Comparison of ENCODE assay signal across 8 cellular contexts in genomic region chr17:42517516-42517915, GRCh38. TPM values are rescaled to one million over a fixed set of nuclear protein-coding genes. Genes with fewer than 3 reads are reported as not detected.
DNase-seq lines count a peak whose midpoint lies in the region; ATAC-seq and TF ChIP-seq lines count a peak whose summit lies in the region.

No MANE protein-coding gene starts in this region.

- ATAC-seq in naive thymus-derived CD4-positive, alpha-beta T cell: peak; percentile 87
- no peak for ATAC-seq in GM21381 (IDR thresholded peaks at IDR 0.05; ENCODE audit: unreplicated experiment)

- peaks cover 0 to 4% (median 0%) of the 10 kb centered on the region in 5 donors for H3K27me3 Mint-ChIP-seq in naive thymus-derived CD4-positive, alpha-beta T cell

- H3K27ac Mint-ChIP-seq in naive thymus-derived CD4-positive, alpha-beta T cell: peak overlapping the region in 1 of 9 donors; percentile 12

- no peak overlapping the region for H3K4me3 ChIP-seq in BJ (ENCODE audit: low read depth, low read length)
- H3K4me3 ChIP-seq in naive thymus-derived CD4-positive, alpha-beta T cell (ENCODE audit: low read length): no peak overlapping the region

- peak; percentile 96 for TF ChIP-seq CTCF in BJ (IDR thresholded peaks at IDR 0.05; ENCODE audit: insufficient read depth, low read depth, low read length)

- DNase-seq in BJ (ENCODE audit: low read depth) (peak; percentile 57), HEK293T (ENCODE audit: extremely low spot score) (peak; percentile 88), OCI-M2 (lab: John Stamatoyannopoulos, UW; ENCODE audit: unreplicated experiment) (peak; percentile 45), activated T-cell treated with anti-CD3 and anti-CD28 coated beads for 48 hours (ENCODE audit: low read depth) (peak; percentile 70), erythroblast (lab: John Stamatoyannopoulos, UW) (peak; percentile 84 to 92)
- peak; percentile 67 to 83 (median 75) for DNase-seq in naive thymus-derived CD4-positive, alpha-beta T cell
- peak; percentile 49 to 61 for DNase-seq in stimulated activated CD8-positive, alpha-beta memory T cell treated with anti-CD3 and anti-CD28 coated beads, Interleukin-7, amount 100 ng/mL, for 48 hours (ENCODE audit: extremely low read depth in 1 of 2, low read depth in 1 of 2)

- H3K36me3 Mint-ChIP-seq in naive thymus-derived CD4-positive, alpha-beta T cell: peaks cover 0 to 13% (median 0%) of the 10 kb centered on the region in 5 donors

- no peaks in the 10 kb centered on the region for H3K9me3 ChIP-seq in naive thymus-derived CD4-positive, alpha-beta T cell (ENCODE audit: control insufficient read depth in 2 of 3, low read length in 3 of 3)

- POLR2A ChIA-PET in BJ (lab: Charles Lee) (interaction anchor here (0.5 to 3.4 kb wide), 6 partner anchors 35 to 306 kb away, joined by 3 to 31 read pairs (median 4); partner anchors contain the start of genes BECN1, CAVIN1 and STAT3), HEK293T (lab: Yijun Ruan, JAX) (interaction anchor here (0.5 to 1.7 kb wide), 3 partner anchors 19 to 129 kb away, joined by 3 to 5 read pairs (median 3); partner anchors contain the start of genes CAVIN1 and NAGLU)
- POLR2A ChIA-PET in naive thymus-derived CD4-positive, alpha-beta T cell (lab: Charles Lee): interaction anchor here (0.6 to 1.0 kb wide), 2 partner anchors 15 to 79 kb away, joined by 3 to 5 read pairs; no protein-coding TSS in a partner anchor

- no peak for TF ChIP-seq POLR2A in erythroblast (IDR thresholded peaks at IDR 0.05; ENCODE audit: low read length)

- no peak overlapping the region for H3K27ac ChIP-seq in naive thymus-derived CD4-positive, alpha-beta T cell (ENCODE audit: low read depth, low read length)

- peaks cover 8% of the 10 kb centered on the region for H3K36me3 ChIP-seq in BJ (ENCODE audit: control insufficient read depth, insufficient read depth, low read length)
- peaks cover 0 to 24% (median 5%) of the 10 kb centered on the region in 3 experiments for H3K36me3 ChIP-seq in naive thymus-derived CD4-positive, alpha-beta T cell (ENCODE audit: control insufficient read depth in 2 of 3, insufficient read depth in 3 of 3, low read length in 3 of 3)

- intact Hi-C loops in naive thymus-derived CD4-positive, alpha-beta T cell (cut with micrococcal nuclease): loop anchor here (1.0 to 2.0 kb wide), 6 partner anchors 33 to 195 kb away; no protein-coding TSS in a partner anchor

- no peaks in the 10 kb centered on the region for H3K9me3 Mint-ChIP-seq in naive thymus-derived CD4-positive, alpha-beta T cell

- peaks cover 5 to 8% (median 5%) of the 10 kb centered on the region in 7 donors for H3K4me1 Mint-ChIP-seq in naive thymus-derived CD4-positive, alpha-beta T cell

- H3K4me3 Mint-ChIP-seq in naive thymus-derived CD4-positive, alpha-beta T cell: no peak overlapping the region

- CTCF ChIA-PET in BJ (lab: Yijun Ruan, JAX) (interaction anchor here (0.6 to 7.9 kb wide), 31 partner anchors 8 to 406 kb away, joined by 3 to 90 read pairs (median 5); partner anchors contain the start of genes CAVIN1 and STAT5A), HEK293T (lab: Yijun Ruan, JAX) (interaction anchor here (0.6 to 2.8 kb wide), 12 partner anchors 10 to 452 kb away, joined by 3 to 21 read pairs (median 4); no protein-coding TSS in a partner anchor)
- CTCF ChIA-PET in naive thymus-derived CD4-positive, alpha-beta T cell (lab: Charles Lee): interaction anchor here (0.8 to 2.5 kb wide), 11 partner anchors 9 to 295 kb away, joined by 3 to 7 read pairs (median 5); no protein-coding TSS in a partner anchor

- H3K27me3 ChIP-seq in BJ (ENCODE audit: control insufficient read depth, insufficient read depth, low read length): no peaks in the 10 kb centered on the region
- H3K27me3 ChIP-seq in naive thymus-derived CD4-positive, alpha-beta T cell (ENCODE audit: control insufficient read depth in 2 of 2, insufficient read depth in 2 of 2, low read length in 2 of 2): no peaks in the 10 kb centered on the region

- no peaks in the 10 kb centered on the region for H3K4me1 ChIP-seq in naive thymus-derived CD4-positive, alpha-beta T cell (ENCODE audit: control insufficient read depth in 2 of 2, insufficient read depth in 2 of 2, low read length in 2 of 2)

TF ChIP-seq in HEK293T, 16 proteins besides CTCF, POLR2A, EP300 and RAD21:
- TF ChIP-seq CTBP1 (IDR thresholded peaks at IDR 0.05; ENCODE audit: borderline replicate concordance) (no peak), HDGF (IDR thresholded peaks at IDR 0.05; ENCODE audit: borderline replicate concordance) (no peak), SUZ12 (IDR thresholded peaks at IDR 0.05) (no peak), FOXK2 (IDR thresholded peaks at IDR 0.05) (no peak), L3MBTL2 (conservative IDR thresholded peaks at IDR 0.05) (no peak), TARDBP (IDR thresholded peaks at IDR 0.05) (no peak), NFRKB (IDR thresholded peaks at IDR 0.05) (no peak), ZNF384 (IDR thresholded peaks at IDR 0.05) (no peak), FOXA1 (IDR thresholded peaks at IDR 0.05) (no peak), ELF4 (IDR thresholded peaks at IDR 0.05) (no peak), ARNT (IDR thresholded peaks at IDR 0.05) (no peak), SP1 (IDR thresholded peaks at IDR 0.05) (no peak), LEF1 (IDR thresholded peaks at IDR 0.05; ENCODE audit: borderline replicate concordance) (no peak)
TF ChIP-seq in HEK293T: peak in this region for 0.

RNA-seq across cellular contexts. Expression of gene NAGLU, which starts 18.5 kb away (rescaled TPM):
- 16.3 and 45.3 TPM in 2 replicates for polyA plus RNA-seq in BJ (2011; rRNA removed)
- polyA minus RNA-seq in BJ (2011; rRNA and poly(A)+ RNA removed): 16.8 and 22.8 TPM in 2 replicates
- total RNA-seq in naive thymus-derived CD4-positive, alpha-beta T cell: 10 to 100 TPM; 18.0 to 27.1 (median 22.3) TPM
- polyA plus RNA-seq in naive thymus-derived CD4-positive, alpha-beta T cell: 10 to 100 TPM in 1 of 2 donors, 1 to 10 TPM in 1; 6.6 to 17.6 TPM

RNA-seq across cellular contexts. Expression of gene HSD17B1, which starts 35.2 kb away (rescaled TPM):
- polyA plus RNA-seq in BJ (2011; rRNA removed): 0.49 and 0.54 TPM in 2 replicates
- polyA minus RNA-seq in BJ (2011; rRNA and poly(A)+ RNA removed): 0.15 and 0.24 TPM in 2 replicates
- 1 to 10 TPM; 1.2 to 2.2 (median 1.9) TPM for total RNA-seq in naive thymus-derived CD4-positive, alpha-beta T cell
- polyA plus RNA-seq in naive thymus-derived CD4-positive, alpha-beta T cell: under 1 TPM; 0.39 to 0.59 TPM

RNA-seq across cellular contexts. Expression of gene COASY, which starts 44.4 kb away (rescaled TPM):
- polyA plus RNA-seq in BJ (2011; rRNA removed): 28.6 and 41.5 TPM in 2 replicates
- polyA minus RNA-seq in BJ (2011; rRNA and poly(A)+ RNA removed): 19.5 and 28.4 TPM in 2 replicates
- total RNA-seq in naive thymus-derived CD4-positive, alpha-beta T cell: 10 to 100 TPM; 45.3 to 76.9 (median 64.5) TPM
- 10 to 100 TPM; 56.0 to 59.2 TPM for polyA plus RNA-seq in naive thymus-derived CD4-positive, alpha-beta T cell

RNA-seq across cellular contexts. Expression of gene MLX, which starts 49.4 kb away (rescaled TPM):
- polyA plus RNA-seq in BJ (2011; rRNA removed): 40.9 and 50.1 TPM in 2 replicates
- 27.2 and 39.3 TPM in 2 replicates for polyA minus RNA-seq in BJ (2011; rRNA and poly(A)+ RNA removed)
- total RNA-seq in naive thymus-derived CD4-positive, alpha-beta T cell: 10 to 100 TPM; 35.3 to 73.9 (median 65.1) TPM
- polyA plus RNA-seq in naive thymus-derived CD4-positive, alpha-beta T cell: 10 to 100 TPM; 28.1 to 46.8 TPM

RNA-seq across cellular contexts. Expression of gene ATP6V0A1, which starts 58.8 kb away (rescaled TPM):
- polyA plus RNA-seq in BJ (2011; rRNA removed): 22.4 and 37.1 TPM in 2 replicates
- 34.5 and 57.1 TPM in 2 replicates for polyA minus RNA-seq in BJ (2011; rRNA and poly(A)+ RNA removed)
- total RNA-seq in naive thymus-derived CD4-positive, alpha-beta T cell: 10 to 100 TPM; 16.1 to 74.8 (median 17.9) TPM
- 10 to 100 TPM; 10.7 to 16.8 TPM for polyA plus RNA-seq in naive thymus-derived CD4-positive, alpha-beta T cell
